1 cellular context compared by ENCODE assay signal in genomic region chr20:47711046-47711752, GRCh38.
TF ChIP-seq lines count a peak whose summit lies in the region.

No MANE protein-coding gene starts in this region.

TF ChIP-seq in HepG2, 621 proteins besides CTCF, POLR2A, EP300 and RAD21 (continued from another document and continues in another):
- TF ChIP-seq ZNF276 (CRISPR knock-in tag; IDR thresholded peaks at IDR 0.05; ENCODE audit: low read depth) (no peak), ZBTB20 (CRISPR knock-in tag; IDR thresholded peaks at IDR 0.05; ENCODE audit: borderline replicate concordance, low read depth) (peak; percentile 84; the same call in 1 of the 2 replicates), SRSF9 (IDR thresholded peaks at IDR 0.05; ENCODE audit: borderline replicate concordance, insufficient read depth, low read depth, low read length, poor library complexity, severe bottlenecking) (no peak), ZNF614 (CRISPR knock-in tag; IDR thresholded peaks at IDR 0.05; ENCODE audit: borderline replicate concordance) (peak; percentile 96; the same call in 1 of the 2 replicates), RELA (CRISPR knock-in tag; IDR thresholded peaks at IDR 0.05) (no peak), DNMT1 (CRISPR knock-in tag; IDR thresholded peaks at IDR 0.05) (no peak), ZEB1 (IDR thresholded peaks at IDR 0.05; ENCODE audit: insufficient replicate concordance, low read depth) (peak; percentile 55), KDM4B (CRISPR knock-in tag; IDR thresholded peaks at IDR 0.05) (0 out of 2 replicates have a peak, but pooled peaks have one; percentile 62), GTF2F1 (IDR thresholded peaks at IDR 0.05; ENCODE audit: low read length) (no peak), HINFP (CRISPR knock-in tag; IDR thresholded peaks at IDR 0.05; ENCODE audit: low read depth) (no peak; the same call in 1 of the 2 replicates), KDM3A (CRISPR knock-in tag; IDR thresholded peaks at IDR 0.05; ENCODE audit: low read depth) (peak; percentile 84; the same call in 1 of the 2 replicates), ZNF879 (CRISPR knock-in tag; IDR thresholded peaks at IDR 0.05) (no peak), ZBTB42 (CRISPR knock-in tag; IDR thresholded peaks at IDR 0.05) (0 out of 2 replicates have a peak, but pooled peaks have one; percentile 68), GPN1 (CRISPR knock-in tag; IDR thresholded peaks at IDR 0.05; ENCODE audit: borderline replicate concordance) (no peak), IKZF5 (CRISPR knock-in tag; IDR thresholded peaks at IDR 0.05) (peak; percentile 95), STAT5B (CRISPR knock-in tag; IDR thresholded peaks at IDR 0.05) (no peak), ATAD3A (CRISPR knock-in tag; IDR thresholded peaks at IDR 0.05) (no peak), XRCC5 (optimal IDR thresholded peaks at IDR 0.05; ENCODE audit: low read length) (peak; percentile 97), IRX3 (CRISPR knock-in tag; IDR thresholded peaks at IDR 0.05; ENCODE audit: borderline replicate concordance, low read depth) (no peak), MNT (IDR thresholded peaks at IDR 0.05) (peak; percentile 93), ZNF10 (CRISPR knock-in tag; IDR thresholded peaks at IDR 0.05; ENCODE audit: borderline replicate concordance, low read depth) (no peak), ZNF121 (CRISPR knock-in tag; IDR thresholded peaks at IDR 0.05) (no peak), TAF1 (CRISPR knock-in tag; IDR thresholded peaks at IDR 0.05) (no peak), AGO2 (optimal IDR thresholded peaks at IDR 0.05; ENCODE audit: low read depth, low read length) (no peak), BORCS8-MEF2B (CRISPR knock-in tag; IDR thresholded peaks at IDR 0.05) (peak; percentile 97), TCF12 (IDR thresholded peaks at IDR 0.05) (no peak), TCF12 (CRISPR knock-in tag; IDR thresholded peaks at IDR 0.05) (no peak)
- TF ChIP-seq, protein P1, sequence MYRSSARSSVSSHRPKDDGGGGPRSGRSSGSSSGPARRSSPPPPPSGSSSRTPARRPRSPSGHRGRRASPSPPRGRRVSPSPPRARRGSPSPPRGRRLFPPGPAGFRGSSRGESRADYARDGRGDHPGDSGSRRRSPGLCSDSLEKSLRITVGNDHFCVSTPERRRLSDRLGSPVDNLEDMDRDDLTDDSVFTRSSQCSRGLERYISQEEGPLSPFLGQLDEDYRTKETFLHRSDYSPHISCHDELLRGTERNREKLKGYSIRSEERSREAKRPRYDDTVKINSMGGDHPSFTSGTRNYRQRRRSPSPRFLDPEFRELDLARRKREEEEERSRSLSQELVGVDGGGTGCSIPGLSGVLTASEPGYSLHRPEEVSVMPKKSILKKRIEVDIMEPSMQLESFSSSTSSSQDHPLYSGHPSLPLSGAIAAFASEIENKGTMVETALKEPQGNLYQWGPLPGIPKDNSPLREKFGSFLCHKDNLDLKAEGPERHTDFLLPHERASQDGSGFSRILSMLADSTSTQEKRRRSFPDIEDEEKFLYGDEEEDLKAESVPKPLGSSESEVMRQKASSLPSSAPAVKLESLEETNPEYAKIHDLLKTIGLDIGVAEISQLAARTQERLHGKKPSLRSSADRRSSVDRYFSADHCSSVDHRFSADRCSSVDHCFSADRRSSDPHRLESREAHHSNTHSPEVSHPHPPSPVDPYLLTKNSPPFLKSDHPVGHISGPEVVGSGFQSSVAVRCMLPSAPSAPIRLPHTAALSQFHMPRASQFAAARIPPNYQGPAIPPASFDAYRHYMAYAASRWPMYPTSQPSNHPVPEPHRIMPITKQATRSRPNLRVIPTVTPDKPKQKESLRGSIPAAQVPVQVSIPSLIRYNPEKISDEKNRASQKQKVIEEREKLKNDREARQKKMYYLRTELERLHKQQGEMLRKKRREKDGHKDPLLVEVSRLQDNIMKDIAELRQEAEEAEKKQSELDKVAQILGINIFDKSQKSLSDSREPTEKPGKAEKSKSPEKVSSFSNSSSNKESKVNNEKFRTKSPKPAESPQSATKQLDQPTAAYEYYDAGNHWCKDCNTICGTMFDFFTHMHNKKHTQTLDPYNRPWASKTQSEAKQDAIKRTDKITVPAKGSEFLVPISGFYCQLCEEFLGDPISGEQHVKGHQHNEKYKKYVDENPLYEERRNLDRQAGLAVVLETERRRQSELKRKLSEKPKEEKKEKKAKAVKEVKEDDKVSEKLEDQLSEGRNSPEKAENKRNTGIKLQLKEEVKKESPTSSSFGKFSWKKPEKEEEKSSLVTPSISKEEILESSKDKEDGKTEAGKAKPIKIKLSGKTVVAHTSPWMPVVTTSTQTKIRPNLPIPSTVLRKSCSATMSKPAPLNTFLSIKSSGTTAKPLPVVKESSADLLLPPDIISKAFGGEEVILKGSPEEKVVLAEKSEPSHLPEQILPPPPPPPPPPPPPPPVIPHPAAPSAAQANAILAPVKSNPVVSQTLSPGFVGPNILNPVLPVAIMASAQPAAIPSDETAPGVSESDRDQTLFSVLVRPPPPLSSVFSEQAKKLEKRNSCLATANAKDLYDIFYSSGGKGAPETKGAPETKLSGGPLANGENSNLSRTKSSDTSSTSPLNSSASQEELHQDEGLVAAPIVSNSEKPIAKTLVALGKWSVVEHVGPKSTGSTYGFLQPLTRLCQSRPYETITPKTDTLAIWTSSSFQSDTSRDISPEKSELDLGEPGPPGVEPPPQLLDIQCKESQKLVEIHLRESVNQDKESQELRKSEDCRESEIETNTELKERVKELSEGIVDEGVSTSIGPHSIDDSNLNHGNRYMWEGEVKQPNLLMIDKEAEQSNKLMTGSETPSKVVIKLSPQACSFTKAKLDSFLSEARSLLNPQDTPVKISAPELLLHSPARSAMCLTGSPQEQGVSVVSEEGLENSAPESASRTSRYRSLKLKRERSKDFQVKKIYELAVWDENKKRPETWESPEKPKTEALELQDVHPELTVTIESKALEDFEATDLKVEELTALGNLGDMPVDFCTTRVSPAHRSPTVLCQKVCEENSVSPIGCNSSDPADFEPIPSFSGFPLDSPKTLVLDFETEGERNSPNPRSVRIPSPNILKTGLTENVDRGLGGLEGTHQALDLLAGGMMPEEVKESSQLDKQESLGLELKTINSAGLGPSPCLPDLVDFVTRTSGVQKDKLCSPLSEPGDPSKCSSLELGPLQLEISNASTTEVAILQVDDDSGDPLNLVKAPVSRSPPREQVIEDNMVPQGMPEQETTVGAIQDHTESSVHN (CRISPR knock-in tag; IDR thresholded peaks at IDR 0.05) = no peak
- TF ChIP-seq, protein P2, sequence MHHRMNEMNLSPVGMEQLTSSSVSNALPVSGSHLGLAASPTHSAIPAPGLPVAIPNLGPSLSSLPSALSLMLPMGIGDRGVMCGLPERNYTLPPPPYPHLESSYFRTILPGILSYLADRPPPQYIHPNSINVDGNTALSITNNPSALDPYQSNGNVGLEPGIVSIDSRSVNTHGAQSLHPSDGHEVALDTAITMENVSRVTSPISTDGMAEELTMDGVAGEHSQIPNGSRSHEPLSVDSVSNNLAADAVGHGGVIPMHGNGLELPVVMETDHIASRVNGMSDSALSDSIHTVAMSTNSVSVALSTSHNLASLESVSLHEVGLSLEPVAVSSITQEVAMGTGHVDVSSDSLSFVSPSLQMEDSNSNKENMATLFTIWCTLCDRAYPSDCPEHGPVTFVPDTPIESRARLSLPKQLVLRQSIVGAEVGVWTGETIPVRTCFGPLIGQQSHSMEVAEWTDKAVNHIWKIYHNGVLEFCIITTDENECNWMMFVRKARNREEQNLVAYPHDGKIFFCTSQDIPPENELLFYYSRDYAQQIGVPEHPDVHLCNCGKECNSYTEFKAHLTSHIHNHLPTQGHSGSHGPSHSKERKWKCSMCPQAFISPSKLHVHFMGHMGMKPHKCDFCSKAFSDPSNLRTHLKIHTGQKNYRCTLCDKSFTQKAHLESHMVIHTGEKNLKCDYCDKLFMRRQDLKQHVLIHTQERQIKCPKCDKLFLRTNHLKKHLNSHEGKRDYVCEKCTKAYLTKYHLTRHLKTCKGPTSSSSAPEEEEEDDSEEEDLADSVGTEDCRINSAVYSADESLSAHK (CRISPR knock-in tag; IDR thresholded peaks at IDR 0.05; ENCODE audit: borderline replicate concordance) = no peak
- TF ChIP-seq, protein P3, sequence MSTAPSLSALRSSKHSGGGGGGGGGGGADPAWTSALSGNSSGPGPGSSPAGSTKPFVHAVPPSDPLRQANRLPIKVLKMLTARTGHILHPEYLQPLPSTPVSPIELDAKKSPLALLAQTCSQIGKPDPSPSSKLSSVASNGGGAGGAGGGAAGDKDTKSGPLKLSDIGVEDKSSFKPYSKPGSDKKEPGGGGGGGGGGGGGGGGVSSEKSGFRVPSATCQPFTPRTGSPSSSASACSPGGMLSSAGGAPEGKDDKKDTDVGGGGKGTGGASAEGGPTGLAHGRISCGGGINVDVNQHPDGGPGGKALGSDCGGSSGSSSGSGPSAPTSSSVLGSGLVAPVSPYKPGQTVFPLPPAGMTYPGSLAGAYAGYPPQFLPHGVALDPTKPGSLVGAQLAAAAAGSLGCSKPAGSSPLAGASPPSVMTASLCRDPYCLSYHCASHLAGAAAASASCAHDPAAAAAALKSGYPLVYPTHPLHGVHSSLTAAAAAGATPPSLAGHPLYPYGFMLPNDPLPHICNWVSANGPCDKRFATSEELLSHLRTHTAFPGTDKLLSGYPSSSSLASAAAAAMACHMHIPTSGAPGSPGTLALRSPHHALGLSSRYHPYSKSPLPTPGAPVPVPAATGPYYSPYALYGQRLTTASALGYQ (CRISPR knock-in tag; IDR thresholded peaks at IDR 0.05) = no peak
- TF ChIP-seq, protein P4, sequence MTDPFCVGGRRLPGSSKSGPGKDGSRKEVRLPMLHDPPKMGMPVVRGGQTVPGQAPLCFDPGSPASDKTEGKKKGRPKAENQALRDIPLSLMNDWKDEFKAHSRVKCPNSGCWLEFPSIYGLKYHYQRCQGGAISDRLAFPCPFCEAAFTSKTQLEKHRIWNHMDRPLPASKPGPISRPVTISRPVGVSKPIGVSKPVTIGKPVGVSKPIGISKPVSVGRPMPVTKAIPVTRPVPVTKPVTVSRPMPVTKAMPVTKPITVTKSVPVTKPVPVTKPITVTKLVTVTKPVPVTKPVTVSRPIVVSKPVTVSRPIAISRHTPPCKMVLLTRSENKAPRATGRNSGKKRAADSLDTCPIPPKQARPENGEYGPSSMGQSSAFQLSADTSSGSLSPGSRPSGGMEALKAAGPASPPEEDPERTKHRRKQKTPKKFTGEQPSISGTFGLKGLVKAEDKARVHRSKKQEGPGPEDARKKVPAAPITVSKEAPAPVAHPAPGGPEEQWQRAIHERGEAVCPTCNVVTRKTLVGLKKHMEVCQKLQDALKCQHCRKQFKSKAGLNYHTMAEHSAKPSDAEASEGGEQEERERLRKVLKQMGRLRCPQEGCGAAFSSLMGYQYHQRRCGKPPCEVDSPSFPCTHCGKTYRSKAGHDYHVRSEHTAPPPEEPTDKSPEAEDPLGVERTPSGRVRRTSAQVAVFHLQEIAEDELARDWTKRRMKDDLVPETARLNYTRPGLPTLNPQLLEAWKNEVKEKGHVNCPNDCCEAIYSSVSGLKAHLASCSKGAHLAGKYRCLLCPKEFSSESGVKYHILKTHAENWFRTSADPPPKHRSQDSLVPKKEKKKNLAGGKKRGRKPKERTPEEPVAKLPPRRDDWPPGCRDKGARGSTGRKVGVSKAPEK (CRISPR knock-in tag; IDR thresholded peaks at IDR 0.05; ENCODE audit: borderline replicate concordance) = 0 out of 2 replicates have a peak, but pooled peaks have one; percentile 14
- TF ChIP-seq, protein P5, sequence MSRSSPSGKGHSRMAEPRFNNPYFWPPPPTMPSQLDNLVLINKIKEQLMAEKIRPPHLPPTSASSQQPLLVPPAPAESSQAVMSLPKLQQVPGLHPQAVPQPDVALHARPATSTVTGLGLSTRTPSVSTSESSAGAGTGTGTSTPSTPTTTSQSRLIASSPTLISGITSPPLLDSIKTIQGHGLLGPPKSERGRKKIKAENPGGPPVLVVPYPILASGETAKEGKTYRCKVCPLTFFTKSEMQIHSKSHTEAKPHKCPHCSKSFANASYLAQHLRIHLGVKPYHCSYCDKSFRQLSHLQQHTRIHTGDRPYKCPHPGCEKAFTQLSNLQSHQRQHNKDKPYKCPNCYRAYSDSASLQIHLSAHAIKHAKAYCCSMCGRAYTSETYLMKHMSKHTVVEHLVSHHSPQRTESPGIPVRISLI (CRISPR knock-in tag; IDR thresholded peaks at IDR 0.05; ENCODE audit: borderline replicate concordance) = 0 out of 2 replicates have a peak, but pooled peaks have one; percentile 14
